Comparison of ENCODE assay signal across 14 cellular contexts in genomic region chrX:20056704-20057103, GRCh38.
DNase-seq lines count a peak whose midpoint lies in the region; ATAC-seq and TF ChIP-seq lines count a peak whose summit lies in the region.
"Had no signal": no experiment of that assay in that cellular context is flagged by ENCODE, and none has a peak within 500 bp of the region (broad histone marks: within the 10 kb centered on the region; RNA-seq: fewer than 3 reads in every experiment).

No MANE protein-coding gene starts in this region.

- CTCF ChIA-PET in PC-3 (lab: Charles Lee) = interaction anchor here (0.6 kb wide), 2 partner anchors 10 to 186 kb away, joined by 3 read pairs; no protein-coding TSS in a partner anchor

- no peaks in the 10 kb centered on the region for H4K20me1 ChIP-seq in PC-3 (ENCODE audit: low read length)

- H3K9me3 ChIP-seq in PC-3 (ENCODE audit: low read length) = no peaks in the 10 kb centered on the region

- peak overlapping the region; percentile 73 for H3K4me2 ChIP-seq in PC-3 (ENCODE audit: low read length)

- intact Hi-C loops in PC-3 (cut with micrococcal nuclease) = loop anchor here (2.0 kb wide), 1 partner anchor 66 kb away; the partner anchor contains the start of gene BCLAF3

- BruUV-seq in PC-3 (replicated peaks; lab: Mats Ljungman, UMichigan) = no TSS peak

- POLR2A ChIA-PET in PC-3 (lab: Charles Lee; ENCODE audit: unreplicated experiment) = no interaction called here

- peak overlapping the region; percentile 50; the same call in 1 of the 2 replicates for H3K4me3 ChIP-seq in PC-3 (ENCODE audit: low read length)

- peak; percentile 87 for DNase-seq in PC-3
- peak; percentile 17 for DNase-seq in kidney glomerular epithelial cell (lab: John Stamatoyannopoulos, UW)
- no peak for DNase-seq in NK-92 (lab: John Stamatoyannopoulos, UW; ENCODE audit: unreplicated experiment)
- DNase-seq: activated CD8-positive, alpha-beta memory T cell treated with anti-CD3 and anti-CD28 coated beads, Interleukin-2, amount 50 U/mL, for 48 hours; DMS 273 treated with DMSO at 0.1 percent for 48 hours; NCI-H748 treated with DMSO at 0.1 percent for 48 hours; stimulated activated CD4-positive, alpha-beta T cell treated with anti-CD3 and anti-CD28 coated beads, Interleukin-1b, Interleukin-23, amount 100 ng/mL, for 48 hours; T-cell had no signal

- H2AFZ ChIP-seq in PC-3 (ENCODE audit: low read length) = peak overlapping the region; percentile 65

- H3K79me2 ChIP-seq in PC-3 (ENCODE audit: low read length) = no peaks in the 10 kb centered on the region

- no peaks in the 10 kb centered on the region for H3K9me2 ChIP-seq in PC-3 (replicated peaks; ENCODE audit: low read length)

- no peaks in the 10 kb centered on the region for H3K27me3 ChIP-seq in PC-3 (ENCODE audit: low read length)

- H3K27ac ChIP-seq in PC-3 (ENCODE audit: low read length) = no peak overlapping the region

- H3F3A ChIP-seq in PC-3 (ENCODE audit: low read length, unreplicated experiment) = no peaks in the 10 kb centered on the region

- ATAC-seq in GM18520 (IDR thresholded peaks at IDR 0.05; ENCODE audit: unreplicated experiment) = peak; percentile 44
- ATAC-seq in HG03108 (IDR thresholded peaks at IDR 0.05; ENCODE audit: unreplicated experiment) = peak; percentile 36
- ATAC-seq in PC-3 = peak; percentile 97
- ATAC-seq in GM19397 (IDR thresholded peaks at IDR 0.05; ENCODE audit: unreplicated experiment) = no peak
- ATAC-seq in GM19351 (IDR thresholded peaks at IDR 0.05; ENCODE audit: unreplicated experiment) = no peak
- ATAC-seq in GM18498 (IDR thresholded peaks at IDR 0.05; ENCODE audit: unreplicated experiment) = no peak
- ATAC-seq: HepG2, T-cell had no signal

- no peaks in the 10 kb centered on the region for H3K36me3 ChIP-seq in PC-3 (ENCODE audit: low read depth, low read length)

- no peak for TF ChIP-seq CTCF in PC-3 (conservative IDR thresholded peaks at IDR 0.05; ENCODE audit: low read depth, low read length)

- H3K4me1 ChIP-seq in PC-3 (ENCODE audit: insufficient read depth, low read length) = peaks cover 32% of the 10 kb centered on the region

- H3K9ac ChIP-seq in PC-3 (ENCODE audit: low read length) = no peak overlapping the region

Comparison
In these comparisons a context has a peak if more than half of its experiments do, and no peak if none do; other contexts are left out.
1. ATAC-seq: peak in GM18520 (single experiment), HG03108 (single experiment) and PC-3 (single experiment); none in GM19397 (single experiment), GM19351 (single experiment) and GM18498 (single experiment).